8 cellular contexts compared by ENCODE assay signal in the genomic region with DNA sequence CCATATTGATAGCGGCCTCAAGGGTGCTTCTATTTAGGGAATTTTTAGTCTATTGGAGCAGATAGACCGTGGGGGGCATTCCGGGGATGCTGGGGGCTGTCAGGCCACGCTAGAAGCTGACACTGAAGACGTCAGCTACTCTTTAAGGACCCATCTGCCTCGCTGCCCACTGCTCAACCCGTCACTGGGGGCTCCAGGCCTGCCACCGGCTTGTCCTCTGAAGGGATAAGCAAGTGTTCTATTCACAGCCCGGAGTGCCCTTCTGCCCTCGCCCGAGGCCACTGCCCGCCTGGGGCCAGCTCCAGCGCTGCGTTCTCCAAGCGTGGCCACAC. TPM values are rescaled to one million over a fixed set of nuclear protein-coding genes. Genes with fewer than 3 reads are reported as not detected.
DNase-seq lines count a peak whose midpoint lies in the region; ATAC-seq and TF ChIP-seq lines count a peak whose summit lies in the region.

No MANE protein-coding gene starts in this region.

- no peak for DNase-seq in AG04449 (ENCODE audit: low read depth, low spot score)
- DNase-seq in SK-N-DZ (ENCODE audit: low spot score), result no peak
- no peak for DNase-seq in activated CD4-positive, CD25-positive, alpha-beta regulatory T cell treated with anti-CD3 and anti-CD28 coated beads, Interleukin-2, amount 50 U/mL, for 72 hours

- no peak for TF ChIP-seq CTCF in AG04449 (IDR thresholded peaks at IDR 0.05; ENCODE audit: insufficient read depth, low read length, missing control alignments)
- no peak for TF ChIP-seq CTCF in brain (conservative IDR thresholded peaks at IDR 0.05)

- H3K36me3 Mint-ChIP-seq in brain, result peaks cover 10% of the 10 kb centered on the region

- POLR2A ChIA-PET in AG04449 (lab: Yijun Ruan, JAX), result interaction anchor here (0.7 kb wide), 1 partner anchor 13 kb away, joined by 3 read pairs; no protein-coding TSS in a partner anchor

- peaks cover 0 to 16% (median 0%) of the 10 kb centered on the region in 5 experiments for H3K9me3 Mint-ChIP-seq in brain

- CTCF ChIA-PET in AG04449 (lab: Yijun Ruan, JAX), result interaction anchor here (0.9 to 2.1 kb wide), 3 partner anchors 10 to 375 kb away, joined by 3 to 13 read pairs (median 3); no protein-coding TSS in a partner anchor

- ATAC-seq in HG02870 (IDR thresholded peaks at IDR 0.05; ENCODE audit: unreplicated experiment) (peak; percentile 0), HG02610 (IDR thresholded peaks at IDR 0.05; ENCODE audit: unreplicated experiment) (no peak), HG03520 (IDR thresholded peaks at IDR 0.05; ENCODE audit: unreplicated experiment) (no peak)

- peak overlapping the region; percentile 71 to 82 (median 74) for H3K4me3 Mint-ChIP-seq in brain

- H3K9me3 ChIP-seq in mononuclear cell (ENCODE audit: low read depth, low read length), result no peaks in the 10 kb centered on the region

- H3K27ac Mint-ChIP-seq in brain, result peak overlapping the region in 1 of 5 experiments; percentile 51

- no peaks in the 10 kb centered on the region for H3K27me3 ChIP-seq in mononuclear cell (ENCODE audit: insufficient read depth, low read length)

- peaks cover 14% of the 10 kb centered on the region for H3K4me1 Mint-ChIP-seq in brain

- peak overlapping the region; percentile 57 for H3K4me3 ChIP-seq in AG04449 (ENCODE audit: low read depth, low read length)
- peak overlapping the region; percentile 51 for H3K4me3 ChIP-seq in mononuclear cell (ENCODE audit: low read length)

- H3K4me1 ChIP-seq in mononuclear cell (ENCODE audit: insufficient read depth, low read length), result peaks cover 26% of the 10 kb centered on the region

- H3K27me3 Mint-ChIP-seq in brain, result peaks cover 31% of the 10 kb centered on the region

RNA-seq across cellular contexts. Expression of a gene that starts 0.7 kb away (rescaled TPM):
- 14.4 TPM for polyA plus RNA-seq in brain (ENCODE audit: insufficient read depth, low read depth, low replicate concordance)
- total RNA-seq in mononuclear cell, result 83.0 TPM
- 20.8 and 21.3 TPM in 2 replicates for polyA plus RNA-seq in SK-N-DZ (2014; cell fraction: cytosol; rRNA removed)
- polyA plus RNA-seq in SK-N-DZ (2014; cell fraction: nucleus; rRNA removed), result 46.3 and 73.6 TPM in 2 replicates
